ENCODE assay signal across 1 cellular context in the genomic region with DNA sequence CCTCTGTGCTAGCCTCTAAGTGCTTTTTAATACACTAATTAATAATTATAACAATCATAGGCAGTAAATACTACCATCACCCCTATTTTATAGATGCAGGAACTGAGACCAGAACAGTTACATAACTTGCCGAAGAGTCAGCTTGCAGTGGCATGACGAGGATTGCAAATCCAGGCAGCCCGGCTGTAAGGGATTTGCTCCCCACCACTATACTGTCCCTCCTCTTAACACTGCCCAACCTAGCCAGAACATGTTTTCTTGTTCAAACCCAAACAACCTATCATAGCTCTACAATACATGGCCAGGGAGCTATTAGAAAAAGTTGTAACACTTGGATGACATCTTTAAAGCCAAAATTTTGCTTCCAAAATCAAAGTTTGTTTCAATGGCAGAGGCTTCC.
TF ChIP-seq lines count a peak whose summit lies in the region.

No MANE protein-coding gene starts in this region.

TF ChIP-seq in GM23338, 12 proteins besides CTCF, POLR2A, EP300 and RAD21 (continued from another document):
- TF ChIP-seq, protein P1, sequence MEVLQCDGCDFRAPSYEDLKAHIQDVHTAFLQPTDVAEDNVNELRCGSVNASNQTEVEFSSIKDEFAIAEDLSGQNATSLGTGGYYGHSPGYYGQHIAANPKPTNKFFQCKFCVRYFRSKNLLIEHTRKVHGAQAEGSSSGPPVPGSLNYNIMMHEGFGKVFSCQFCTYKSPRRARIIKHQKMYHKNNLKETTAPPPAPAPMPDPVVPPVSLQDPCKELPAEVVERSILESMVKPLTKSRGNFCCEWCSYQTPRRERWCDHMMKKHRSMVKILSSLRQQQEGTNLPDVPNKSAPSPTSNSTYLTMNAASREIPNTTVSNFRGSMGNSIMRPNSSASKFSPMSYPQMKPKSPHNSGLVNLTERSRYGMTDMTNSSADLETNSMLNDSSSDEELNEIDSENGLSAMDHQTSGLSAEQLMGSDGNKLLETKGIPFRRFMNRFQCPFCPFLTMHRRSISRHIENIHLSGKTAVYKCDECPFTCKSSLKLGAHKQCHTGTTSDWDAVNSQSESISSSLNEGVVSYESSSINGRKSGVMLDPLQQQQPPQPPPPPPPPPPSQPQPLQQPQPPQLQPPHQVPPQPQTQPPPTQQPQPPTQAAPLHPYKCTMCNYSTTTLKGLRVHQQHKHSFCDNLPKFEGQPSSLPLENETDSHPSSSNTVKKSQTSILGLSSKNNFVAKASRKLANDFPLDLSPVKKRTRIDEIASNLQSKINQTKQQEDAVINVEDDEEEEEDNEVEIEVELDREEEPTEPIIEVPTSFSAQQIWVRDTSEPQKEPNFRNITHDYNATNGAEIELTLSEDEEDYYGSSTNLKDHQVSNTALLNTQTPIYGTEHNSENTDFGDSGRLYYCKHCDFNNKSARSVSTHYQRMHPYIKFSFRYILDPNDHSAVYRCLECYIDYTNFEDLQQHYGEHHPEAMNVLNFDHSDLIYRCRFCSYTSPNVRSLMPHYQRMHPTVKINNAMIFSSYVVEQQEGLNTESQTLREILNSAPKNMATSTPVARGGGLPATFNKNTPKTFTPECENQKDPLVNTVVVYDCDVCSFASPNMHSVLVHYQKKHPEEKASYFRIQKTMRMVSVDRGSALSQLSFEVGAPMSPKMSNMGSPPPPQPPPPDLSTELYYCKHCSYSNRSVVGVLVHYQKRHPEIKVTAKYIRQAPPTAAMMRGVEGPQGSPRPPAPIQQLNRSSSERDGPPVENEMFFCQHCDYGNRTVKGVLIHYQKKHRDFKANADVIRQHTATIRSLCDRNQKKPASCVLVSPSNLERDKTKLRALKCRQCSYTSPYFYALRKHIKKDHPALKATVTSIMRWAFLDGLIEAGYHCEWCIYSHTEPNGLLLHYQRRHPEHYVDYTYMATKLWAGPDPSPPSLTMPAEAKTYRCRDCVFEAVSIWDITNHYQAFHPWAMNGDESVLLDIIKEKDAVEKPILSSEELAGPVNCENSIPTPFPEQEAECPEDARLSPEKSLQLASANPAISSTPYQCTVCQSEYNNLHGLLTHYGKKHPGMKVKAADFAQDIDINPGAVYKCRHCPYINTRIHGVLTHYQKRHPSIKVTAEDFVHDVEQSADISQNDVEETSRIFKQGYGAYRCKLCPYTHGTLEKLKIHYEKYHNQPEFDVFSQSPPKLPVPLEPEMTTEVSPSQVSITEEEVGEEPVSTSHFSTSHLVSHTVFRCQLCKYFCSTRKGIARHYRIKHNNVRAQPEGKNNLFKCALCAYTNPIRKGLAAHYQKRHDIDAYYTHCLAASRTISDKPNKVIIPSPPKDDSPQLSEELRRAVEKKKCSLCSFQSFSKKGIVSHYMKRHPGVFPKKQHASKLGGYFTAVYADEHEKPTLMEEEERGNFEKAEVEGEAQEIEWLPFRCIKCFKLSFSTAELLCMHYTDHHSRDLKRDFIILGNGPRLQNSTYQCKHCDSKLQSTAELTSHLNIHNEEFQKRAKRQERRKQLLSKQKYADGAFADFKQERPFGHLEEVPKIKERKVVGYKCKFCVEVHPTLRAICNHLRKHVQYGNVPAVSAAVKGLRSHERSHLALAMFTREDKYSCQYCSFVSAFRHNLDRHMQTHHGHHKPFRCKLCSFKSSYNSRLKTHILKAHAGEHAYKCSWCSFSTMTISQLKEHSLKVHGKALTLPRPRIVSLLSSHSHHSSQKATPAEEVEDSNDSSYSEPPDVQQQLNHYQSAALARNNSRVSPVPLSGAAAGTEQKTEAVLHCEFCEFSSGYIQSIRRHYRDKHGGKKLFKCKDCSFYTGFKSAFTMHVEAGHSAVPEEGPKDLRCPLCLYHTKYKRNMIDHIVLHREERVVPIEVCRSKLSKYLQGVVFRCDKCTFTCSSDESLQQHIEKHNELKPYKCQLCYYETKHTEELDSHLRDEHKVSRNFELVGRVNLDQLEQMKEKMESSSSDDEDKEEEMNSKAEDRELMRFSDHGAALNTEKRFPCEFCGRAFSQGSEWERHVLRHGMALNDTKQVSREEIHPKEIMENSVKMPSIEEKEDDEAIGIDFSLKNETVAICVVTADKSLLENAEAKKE (CRISPR knock-in tag; IDR thresholded peaks at IDR 0.05): no peak
- TF ChIP-seq, protein P2, sequence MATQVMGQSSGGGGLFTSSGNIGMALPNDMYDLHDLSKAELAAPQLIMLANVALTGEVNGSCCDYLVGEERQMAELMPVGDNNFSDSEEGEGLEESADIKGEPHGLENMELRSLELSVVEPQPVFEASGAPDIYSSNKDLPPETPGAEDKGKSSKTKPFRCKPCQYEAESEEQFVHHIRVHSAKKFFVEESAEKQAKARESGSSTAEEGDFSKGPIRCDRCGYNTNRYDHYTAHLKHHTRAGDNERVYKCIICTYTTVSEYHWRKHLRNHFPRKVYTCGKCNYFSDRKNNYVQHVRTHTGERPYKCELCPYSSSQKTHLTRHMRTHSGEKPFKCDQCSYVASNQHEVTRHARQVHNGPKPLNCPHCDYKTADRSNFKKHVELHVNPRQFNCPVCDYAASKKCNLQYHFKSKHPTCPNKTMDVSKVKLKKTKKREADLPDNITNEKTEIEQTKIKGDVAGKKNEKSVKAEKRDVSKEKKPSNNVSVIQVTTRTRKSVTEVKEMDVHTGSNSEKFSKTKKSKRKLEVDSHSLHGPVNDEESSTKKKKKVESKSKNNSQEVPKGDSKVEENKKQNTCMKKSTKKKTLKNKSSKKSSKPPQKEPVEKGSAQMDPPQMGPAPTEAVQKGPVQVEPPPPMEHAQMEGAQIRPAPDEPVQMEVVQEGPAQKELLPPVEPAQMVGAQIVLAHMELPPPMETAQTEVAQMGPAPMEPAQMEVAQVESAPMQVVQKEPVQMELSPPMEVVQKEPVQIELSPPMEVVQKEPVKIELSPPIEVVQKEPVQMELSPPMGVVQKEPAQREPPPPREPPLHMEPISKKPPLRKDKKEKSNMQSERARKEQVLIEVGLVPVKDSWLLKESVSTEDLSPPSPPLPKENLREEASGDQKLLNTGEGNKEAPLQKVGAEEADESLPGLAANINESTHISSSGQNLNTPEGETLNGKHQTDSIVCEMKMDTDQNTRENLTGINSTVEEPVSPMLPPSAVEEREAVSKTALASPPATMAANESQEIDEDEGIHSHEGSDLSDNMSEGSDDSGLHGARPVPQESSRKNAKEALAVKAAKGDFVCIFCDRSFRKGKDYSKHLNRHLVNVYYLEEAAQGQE (IDR thresholded peaks at IDR 0.05; ENCODE audit: unreplicated experiment): no peak
- TF ChIP-seq CREB1 (CRISPR knock-in tag; IDR thresholded peaks at IDR 0.05; ENCODE audit: low read depth) (no peak), EZH2phosphoT487 (IDR thresholded peaks at IDR 0.05; ENCODE audit: unreplicated experiment) (no peak), NANOG (IDR thresholded peaks at IDR 0.05; ENCODE audit: borderline replicate concordance) (no peak), JUNB (IDR thresholded peaks at IDR 0.05; ENCODE audit: unreplicated experiment) (no peak), ZNF114 (CRISPR knock-in tag; IDR thresholded peaks at IDR 0.05) (no peak), EZH2 (IDR thresholded peaks at IDR 0.05; ENCODE audit: low read depth, unreplicated experiment) (no peak), STAT1 (IDR thresholded peaks at IDR 0.05; ENCODE audit: unreplicated experiment) (no peak)
- TF ChIP-seq, protein P3, sequence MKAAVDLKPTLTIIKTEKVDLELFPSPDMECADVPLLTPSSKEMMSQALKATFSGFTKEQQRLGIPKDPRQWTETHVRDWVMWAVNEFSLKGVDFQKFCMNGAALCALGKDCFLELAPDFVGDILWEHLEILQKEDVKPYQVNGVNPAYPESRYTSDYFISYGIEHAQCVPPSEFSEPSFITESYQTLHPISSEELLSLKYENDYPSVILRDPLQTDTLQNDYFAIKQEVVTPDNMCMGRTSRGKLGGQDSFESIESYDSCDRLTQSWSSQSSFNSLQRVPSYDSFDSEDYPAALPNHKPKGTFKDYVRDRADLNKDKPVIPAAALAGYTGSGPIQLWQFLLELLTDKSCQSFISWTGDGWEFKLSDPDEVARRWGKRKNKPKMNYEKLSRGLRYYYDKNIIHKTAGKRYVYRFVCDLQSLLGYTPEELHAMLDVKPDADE (IDR thresholded peaks at IDR 0.05): no peak
